ENCODE assay signal across 9 cellular contexts in the genomic region with DNA sequence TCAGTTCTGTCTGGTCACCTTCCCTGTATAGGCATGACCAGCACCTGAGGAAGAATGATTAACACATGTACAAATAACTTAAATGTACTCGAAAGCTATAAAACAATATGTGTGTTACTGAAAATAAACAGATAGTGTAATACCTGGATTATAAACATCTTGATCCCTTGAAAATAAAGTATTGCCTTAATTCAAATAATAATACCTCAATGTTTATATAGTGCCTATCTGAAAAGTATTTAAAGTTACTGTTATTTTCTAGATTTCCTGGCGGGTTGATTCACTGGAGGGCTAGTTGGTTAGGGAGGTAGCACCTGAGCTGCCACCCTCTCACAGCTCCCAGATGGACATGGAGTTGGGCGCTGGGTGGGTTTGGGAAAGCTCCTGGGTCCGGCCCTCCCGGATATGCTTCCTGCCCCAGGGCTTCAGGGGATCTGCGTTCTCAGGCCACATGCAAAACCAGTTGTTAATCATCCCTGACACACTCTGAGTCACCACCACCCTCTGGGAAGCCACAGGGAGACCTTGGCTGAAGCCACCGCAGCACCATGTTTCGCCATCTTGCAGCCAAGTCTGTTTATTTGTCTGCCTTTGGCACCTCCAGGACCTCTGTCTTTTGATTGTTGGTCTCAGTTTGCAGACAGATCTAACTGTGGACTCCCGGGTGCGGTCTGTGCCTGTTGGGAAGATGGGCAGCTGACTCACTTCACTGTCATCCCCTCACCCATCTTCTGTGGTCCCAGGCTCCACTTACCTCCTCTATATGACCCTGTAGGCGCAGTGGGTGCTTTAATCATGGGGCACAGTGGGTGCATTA. TPM values are rescaled to one million over a fixed set of nuclear protein-coding genes. Genes with fewer than 3 reads are reported as not detected.
A peak's percentile ranks its signal among the peaks of the same experiment; 100 is the strongest.
DNase-seq lines count a peak whose midpoint lies in the region; ATAC-seq and TF ChIP-seq lines count a peak whose summit lies in the region.
"Had no signal": no experiment of that assay in that cellular context is flagged by ENCODE, and none has a peak within 500 bp of the region (broad histone marks: within the 10 kb centered on the region; RNA-seq: fewer than 3 reads in every experiment).

No MANE protein-coding gene starts in this region.

- TF ChIP-seq CTCF in epithelial cell of proximal tubule (conservative IDR thresholded peaks at IDR 0.05; ENCODE audit: low read depth, low read length) (no peak), neutrophil (IDR thresholded peaks at IDR 0.05) (no peak), omental fat pad (IDR thresholded peaks at IDR 0.05) (no peak)

- H3K4me3 ChIP-seq in epithelial cell of proximal tubule (ENCODE audit: low read depth, low read length) (no peak overlapping the region), neutrophil (ENCODE audit: low read depth in 1 of 2, low read length in 1 of 2) (peak overlapping the region; percentile 37 to 54)

- H3K27me3 ChIP-seq in neutrophil: no peaks in the 10 kb centered on the region

- no peaks in the 10 kb centered on the region for H3K9me3 ChIP-seq in neutrophil

- ATAC-seq in omental fat pad (ENCODE audit: low FRiP score) (no peak), HG03135 (IDR thresholded peaks at IDR 0.05; ENCODE audit: unreplicated experiment) (no peak)

- DNase-seq in GM03348 (ENCODE audit: low spot score) (peak; percentile 90), OCI-M1 (lab: John Stamatoyannopoulos, UW) (peak; percentile 39), epithelial cell of proximal tubule (ENCODE audit: low read depth) (peak; percentile 83), omental fat pad (ENCODE audit: low spot score) (no peak), inferior parietal cortex (ENCODE audit: extremely low spot score) (no peak), NCI-H2029 treated with DMSO at 0.1 percent for 48 hours (lab: John Stamatoyannopoulos, UW) (no peak)
- DNase-seq: activated naive CD4-positive, alpha-beta T cell treated with Interleukin-2 at 50 U/mL for 16 hours had no signal

- H3K27ac ChIP-seq in neutrophil: peak overlapping the region; percentile 80

- H3K36me3 ChIP-seq in neutrophil: no peaks in the 10 kb centered on the region

- H3K4me1 ChIP-seq in neutrophil (ENCODE audit: control insufficient read depth in 1 of 2, insufficient read depth in 1 of 2, low read depth in 1 of 2, low read length in 1 of 2): peaks cover 93 to 94% of the 10 kb centered on the region in 2 experiments

RNA-seq across cellular contexts. Expression of a gene that starts 35.3 kb away (rescaled TPM):
- total RNA-seq in epithelial cell of proximal tubule (17.7 and 31.2 TPM in 2 replicates), omental fat pad (10 to 100 TPM; 51.1 to 79.3 (median 67.9) TPM)

Comparison
In these comparisons a context has a peak if more than half of its experiments do, and no peak if none do; other contexts are left out.
1. DNase-seq: peak in GM03348 (single experiment), OCI-M1 (single experiment) and epithelial cell of proximal tubule (single experiment); none in omental fat pad (single experiment), inferior parietal cortex (single experiment) and NCI-H2029 treated with DMSO at 0.1 percent for 48 hours (single experiment).